14 cellular contexts compared by ENCODE assay signal in genomic region chr5:33233013-33233463, GRCh38.
"Had no signal": no experiment of that assay in that cellular context is flagged by ENCODE, and none has a peak within 500 bp of the region (broad histone marks: within the 10 kb centered on the region; RNA-seq: fewer than 3 reads in every experiment).

No MANE protein-coding gene starts in this region.

- H3K9me3 ChIP-seq: gastroesophageal sphincter, pancreas, thyroid gland, vagina had no signal

- H3K4me3 ChIP-seq: dorsolateral prefrontal cortex, gastroesophageal sphincter, pancreas, thyroid gland, vagina had no signal

- DNase-seq: activated CD4-positive, alpha-beta memory T cell treated with anti-CD3 and anti-CD28 coated beads for 36 hours; activated CD4-positive, CD25-positive, alpha-beta regulatory T cell treated with anti-CD3 and anti-CD28 coated beads, Interleukin-2, amount 50 U/mL, for 72 hours; activated gamma-delta T cell; activated naive CD8-positive, alpha-beta T cell treated with anti-CD3 and anti-CD28 coated beads for 36 hours; activated T-cell treated with anti-CD3 and anti-CD28 coated beads, Interleukin-2, amount 50 U/mL, for 48 hours; anterior cingulate cortex; dorsolateral prefrontal cortex; mesendoderm; pancreas; small intestine; T-helper 9 cell had no signal

- H3K27me3 ChIP-seq: dorsolateral prefrontal cortex, gastroesophageal sphincter, pancreas, thyroid gland, vagina had no signal

- H3K27ac ChIP-seq: dorsolateral prefrontal cortex, gastroesophageal sphincter, pancreas, thyroid gland, vagina had no signal

- H3K36me3 ChIP-seq: gastroesophageal sphincter, pancreas, thyroid gland, vagina had no signal

- H3K4me1 ChIP-seq: pancreas, vagina had no signal
